1 cellular context compared by ENCODE assay signal in the genomic region with DNA sequence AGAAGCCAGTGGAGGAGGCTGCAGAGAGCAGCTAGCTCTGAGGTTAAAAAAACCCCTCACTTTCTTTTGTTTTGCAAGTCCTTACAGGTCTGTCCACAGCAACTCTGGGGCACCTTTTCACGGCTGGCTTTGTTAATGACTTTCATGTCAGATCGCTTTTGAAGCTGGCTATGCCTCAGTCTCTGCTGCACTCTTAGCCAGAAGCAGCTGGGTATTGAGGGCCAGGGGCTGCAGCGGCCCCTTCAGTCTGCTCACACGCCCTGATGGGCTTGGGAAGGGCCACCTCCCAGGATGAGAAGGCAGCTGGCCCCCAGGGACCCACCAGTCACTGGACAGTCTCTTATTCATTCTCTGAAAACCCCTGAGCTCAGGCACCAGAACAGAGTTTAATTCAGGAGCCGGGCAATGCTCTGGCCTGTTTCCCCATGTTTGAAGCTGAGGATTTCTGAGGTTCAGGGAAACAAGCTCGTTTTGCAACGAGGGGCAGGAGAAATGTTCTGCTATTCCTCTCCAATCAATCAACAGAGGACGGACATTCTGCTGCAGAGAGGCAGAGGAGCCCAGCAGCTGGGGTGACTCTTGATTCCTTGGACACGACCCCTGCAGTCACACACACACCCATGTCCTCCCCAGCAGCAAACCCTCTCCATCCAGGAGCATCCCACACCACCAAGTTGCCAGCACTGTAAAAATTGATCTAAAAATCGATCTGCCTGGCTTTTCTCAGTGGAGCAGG.
TF ChIP-seq lines count a peak whose summit lies in the region.

No MANE protein-coding gene starts in this region.

TF ChIP-seq in SK-N-SH treated with all-trans-retinoic acid at 6 μM for 48 hours, 23 proteins besides CTCF, POLR2A, EP300 and RAD21 (continued from another document):
- TF ChIP-seq, protein P1, sequence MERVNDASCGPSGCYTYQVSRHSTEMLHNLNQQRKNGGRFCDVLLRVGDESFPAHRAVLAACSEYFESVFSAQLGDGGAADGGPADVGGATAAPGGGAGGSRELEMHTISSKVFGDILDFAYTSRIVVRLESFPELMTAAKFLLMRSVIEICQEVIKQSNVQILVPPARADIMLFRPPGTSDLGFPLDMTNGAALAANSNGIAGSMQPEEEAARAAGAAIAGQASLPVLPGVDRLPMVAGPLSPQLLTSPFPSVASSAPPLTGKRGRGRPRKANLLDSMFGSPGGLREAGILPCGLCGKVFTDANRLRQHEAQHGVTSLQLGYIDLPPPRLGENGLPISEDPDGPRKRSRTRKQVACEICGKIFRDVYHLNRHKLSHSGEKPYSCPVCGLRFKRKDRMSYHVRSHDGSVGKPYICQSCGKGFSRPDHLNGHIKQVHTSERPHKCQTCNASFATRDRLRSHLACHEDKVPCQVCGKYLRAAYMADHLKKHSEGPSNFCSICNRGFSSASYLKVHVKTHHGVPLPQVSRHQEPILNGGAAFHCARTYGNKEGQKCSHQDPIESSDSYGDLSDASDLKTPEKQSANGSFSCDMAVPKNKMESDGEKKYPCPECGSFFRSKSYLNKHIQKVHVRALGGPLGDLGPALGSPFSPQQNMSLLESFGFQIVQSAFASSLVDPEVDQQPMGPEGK (CRISPR knock-in tag; IDR thresholded peaks at IDR 0.05; ENCODE audit: borderline replicate concordance) = no peak
- TF ChIP-seq POU6F1 (CRISPR knock-in tag; IDR thresholded peaks at IDR 0.05; ENCODE audit: borderline replicate concordance, low read depth) (no peak), ZNF8 (CRISPR knock-in tag; IDR thresholded peaks at IDR 0.05) (no peak), CSRNP3 (CRISPR knock-in tag; IDR thresholded peaks at IDR 0.05) (no peak), ISL1 (CRISPR knock-in tag; IDR thresholded peaks at IDR 0.05) (no peak), ESRRG (CRISPR knock-in tag; IDR thresholded peaks at IDR 0.05) (no peak)
